In genomic region chr11:86047275-86047991, GRCh38 we compare ENCODE assay signal across 8 cellular contexts. TPM values are rescaled to one million over a fixed set of nuclear protein-coding genes. Genes with fewer than 3 reads are reported as not detected.
A peak's percentile ranks its signal among the peaks of the same experiment; 100 is the strongest.
DNase-seq lines count a peak whose midpoint lies in the region; ATAC-seq and TF ChIP-seq lines count a peak whose summit lies in the region.

No MANE protein-coding gene starts in this region.

- H3K4me3 Mint-ChIP-seq in activated naive CD4-positive, alpha-beta T cell treated with anti-CD3 and anti-CD28 coated beads for 36 hours: peak overlapping the region; percentile 43

- H3K27me3 ChIP-seq in osteoblast (ENCODE audit: insufficient read depth, low read length) (no peaks in the 10 kb centered on the region), SJCRH30 (no peaks in the 10 kb centered on the region), esophagus muscularis mucosa (no peaks in the 10 kb centered on the region), aorta (ENCODE audit: control insufficient read depth in 1 of 2, insufficient read depth in 2 of 2, low read length in 1 of 2) (no peaks in the 10 kb centered on the region)

- no peak for TF ChIP-seq POLR2A in esophagus muscularis mucosa (IDR thresholded peaks at IDR 0.05; ENCODE audit: low read depth)

- peaks cover 4% of the 10 kb centered on the region for H3K36me3 Mint-ChIP-seq in activated naive CD4-positive, alpha-beta T cell treated with anti-CD3 and anti-CD28 coated beads for 36 hours (ENCODE audit: low read depth)

- H3K4me1 ChIP-seq in osteoblast (ENCODE audit: insufficient read depth, low read length) (peaks cover 56% of the 10 kb centered on the region), SJCRH30 (peaks cover 17% of the 10 kb centered on the region), esophagus muscularis mucosa (peaks cover 82 to 98% (median 92%) of the 10 kb centered on the region in 4 donors), aorta (ENCODE audit: control insufficient read depth in 1 of 2, insufficient read depth in 2 of 2, low read length in 2 of 2) (peaks cover 2 to 3% of the 10 kb centered on the region in 2 donors)

- H3K27ac Mint-ChIP-seq in activated naive CD4-positive, alpha-beta T cell treated with anti-CD3 and anti-CD28 coated beads for 36 hours: peak overlapping the region; percentile 93

- ATAC-seq in GM18502 (IDR thresholded peaks at IDR 0.05; ENCODE audit: poor library complexity, unreplicated experiment) (peak; percentile 56), HG03354 (IDR thresholded peaks at IDR 0.05; ENCODE audit: poor library complexity, severe bottlenecking, unreplicated experiment) (peak; percentile 48), aorta (ENCODE audit: low FRiP score) (no peak)

- peaks cover 2% of the 10 kb centered on the region for H3K9me3 Mint-ChIP-seq in activated naive CD4-positive, alpha-beta T cell treated with anti-CD3 and anti-CD28 coated beads for 36 hours

- no peaks in the 10 kb centered on the region for H3K27me3 Mint-ChIP-seq in activated naive CD4-positive, alpha-beta T cell treated with anti-CD3 and anti-CD28 coated beads for 36 hours (ENCODE audit: low read depth)

- H4K20me1 ChIP-seq in osteoblast (ENCODE audit: insufficient read depth, low read length): peaks cover 85% of the 10 kb centered on the region

- H3K27ac ChIP-seq in osteoblast (ENCODE audit: low read depth, low read length): peak overlapping the region; percentile 57
- H3K27ac ChIP-seq in SJCRH30: no peak overlapping the region
- no peak overlapping the region for H3K27ac ChIP-seq in esophagus muscularis mucosa (replicated peaks in 1 of 4)
- no peak overlapping the region for H3K27ac ChIP-seq in aorta (ENCODE audit: low read depth in 1 of 2, low read length in 2 of 2)

- intact Hi-C loops in activated naive CD4-positive, alpha-beta T cell treated with anti-CD3 and anti-CD28 coated beads for 36 hours (cut with micrococcal nuclease): loop anchor here (1.0 to 2.0 kb wide), 16 partner anchors 9 to 545 kb away; partner anchors contain the start of genes EED and PICALM
- intact Hi-C loops in esophagus muscularis mucosa (cut with DNase I) (loop anchor here (10.0 kb wide), 1 partner anchor 247 kb away; no protein-coding TSS in a partner anchor), aorta (cut with DNase I) (loop anchor here in 1 of 2 donors (2.0 kb wide), 1 partner anchor 15 kb away; no protein-coding TSS in a partner anchor)

- peak; percentile 69 for DNase-seq in activated naive CD4-positive, alpha-beta T cell treated with anti-CD3 and anti-CD28 coated beads for 36 hours
- DNase-seq in osteoblast (ENCODE audit: insufficient read length, low spot score, missing footprints): peak; percentile 73
- DNase-seq in UCSD-AML1 (lab: John Stamatoyannopoulos, UW; ENCODE audit: unreplicated experiment): no peak
- no peak for DNase-seq in SJCRH30
- no peak for DNase-seq in esophagus muscularis mucosa (ENCODE audit: extremely low spot score)
- DNase-seq in aorta: no peak

- H2AFZ ChIP-seq in osteoblast (ENCODE audit: low read length): no peak overlapping the region

- CTCF ChIA-PET in activated naive CD4-positive, alpha-beta T cell treated with anti-CD3 and anti-CD28 coated beads for 36 hours (lab: Charles Lee): interaction anchor here (0.9 to 2.0 kb wide), 4 partner anchors 11 to 146 kb away, joined by 3 to 9 read pairs (median 4); no protein-coding TSS in a partner anchor

- TF ChIP-seq EP300 in esophagus muscularis mucosa (IDR thresholded peaks at IDR 0.05): no peak

- peaks cover 92% of the 10 kb centered on the region for H3K4me1 Mint-ChIP-seq in activated naive CD4-positive, alpha-beta T cell treated with anti-CD3 and anti-CD28 coated beads for 36 hours (ENCODE audit: low read depth)

- peaks cover 100% of the 10 kb centered on the region for H3K79me2 ChIP-seq in osteoblast (ENCODE audit: insufficient read depth, low read length)

- H3K9me3 ChIP-seq in osteoblast (ENCODE audit: low read depth, low read length): no peaks in the 10 kb centered on the region
- H3K9me3 ChIP-seq in SJCRH30 (replicated peaks): no peaks in the 10 kb centered on the region
- no peaks in the 10 kb centered on the region for H3K9me3 ChIP-seq in esophagus muscularis mucosa
- no peaks in the 10 kb centered on the region for H3K9me3 ChIP-seq in aorta (ENCODE audit: control insufficient read depth, low read length)

- no peak overlapping the region for H3K4me3 ChIP-seq in osteoblast (ENCODE audit: insufficient read depth, low read length)
- H3K4me3 ChIP-seq in SJCRH30: no peak overlapping the region
- H3K4me3 ChIP-seq in esophagus muscularis mucosa: no peak overlapping the region
- H3K4me3 ChIP-seq in aorta (ENCODE audit: low read length in 2 of 2): no peak overlapping the region

- no peaks in the 10 kb centered on the region for H3K36me3 ChIP-seq in osteoblast (ENCODE audit: insufficient read depth, low read length)
- H3K36me3 ChIP-seq in SJCRH30: no peaks in the 10 kb centered on the region
- H3K36me3 ChIP-seq in esophagus muscularis mucosa: no peaks in the 10 kb centered on the region
- H3K36me3 ChIP-seq in aorta (ENCODE audit: control insufficient read depth in 1 of 2, insufficient read depth in 2 of 2, low read length in 1 of 2): no peaks in the 10 kb centered on the region

- TF ChIP-seq CTCF in osteoblast (IDR thresholded peaks at IDR 0.05; ENCODE audit: extremely low read depth, low read depth, low read length): no peak
- no peak for TF ChIP-seq CTCF in esophagus muscularis mucosa (IDR thresholded peaks at IDR 0.05)

- WGBS in esophagus muscularis mucosa: 86% methylated on average over 10 of the region's 10 CpGs
- WGBS in aorta, 2 donors: 84 to 87% methylated on average over 10 of the region's 10 CpGs

- H3K4me2 ChIP-seq in osteoblast (ENCODE audit: insufficient read depth, low read length): peak overlapping the region; percentile 30

RNA-seq across cellular contexts. Expression of gene PICALM, which starts 21.5 kb away (rescaled TPM):
- 10 to 100 TPM; 38.6 to 42.3 TPM for total RNA-seq in activated naive CD4-positive, alpha-beta T cell treated with anti-CD3 and anti-CD28 coated beads for 36 hours
- total RNA-seq in osteoblast: 313 and 324 TPM in 2 replicates
- 221 and 242 TPM in 2 replicates for total RNA-seq in SJCRH30 (2014; rRNA removed; shearing (Covaris generic))
- total RNA-seq in esophagus muscularis mucosa: 100 to 1,000 TPM; 228 to 281 (median 266) TPM
- total RNA-seq in aorta: 100 to 1,000 TPM; 306 to 486 TPM
- 100 to 1,000 TPM in 1 of 2 donors, 10 to 100 TPM in 1; 94.5 to 101 TPM for polyA plus RNA-seq in aorta

Comparison
In these comparisons a context has a peak if more than half of its experiments do, and no peak if none do; other contexts are left out.
1. DNase-seq: peak in activated naive CD4-positive, alpha-beta T cell treated with anti-CD3 and anti-CD28 coated beads for 36 hours (single experiment) and osteoblast (single experiment); none in UCSD-AML1 (single experiment), SJCRH30 (0 of 2), esophagus muscularis mucosa (single experiment) and aorta (0 of 2).